9 cellular contexts compared by ENCODE assay signal in the genomic region with DNA sequence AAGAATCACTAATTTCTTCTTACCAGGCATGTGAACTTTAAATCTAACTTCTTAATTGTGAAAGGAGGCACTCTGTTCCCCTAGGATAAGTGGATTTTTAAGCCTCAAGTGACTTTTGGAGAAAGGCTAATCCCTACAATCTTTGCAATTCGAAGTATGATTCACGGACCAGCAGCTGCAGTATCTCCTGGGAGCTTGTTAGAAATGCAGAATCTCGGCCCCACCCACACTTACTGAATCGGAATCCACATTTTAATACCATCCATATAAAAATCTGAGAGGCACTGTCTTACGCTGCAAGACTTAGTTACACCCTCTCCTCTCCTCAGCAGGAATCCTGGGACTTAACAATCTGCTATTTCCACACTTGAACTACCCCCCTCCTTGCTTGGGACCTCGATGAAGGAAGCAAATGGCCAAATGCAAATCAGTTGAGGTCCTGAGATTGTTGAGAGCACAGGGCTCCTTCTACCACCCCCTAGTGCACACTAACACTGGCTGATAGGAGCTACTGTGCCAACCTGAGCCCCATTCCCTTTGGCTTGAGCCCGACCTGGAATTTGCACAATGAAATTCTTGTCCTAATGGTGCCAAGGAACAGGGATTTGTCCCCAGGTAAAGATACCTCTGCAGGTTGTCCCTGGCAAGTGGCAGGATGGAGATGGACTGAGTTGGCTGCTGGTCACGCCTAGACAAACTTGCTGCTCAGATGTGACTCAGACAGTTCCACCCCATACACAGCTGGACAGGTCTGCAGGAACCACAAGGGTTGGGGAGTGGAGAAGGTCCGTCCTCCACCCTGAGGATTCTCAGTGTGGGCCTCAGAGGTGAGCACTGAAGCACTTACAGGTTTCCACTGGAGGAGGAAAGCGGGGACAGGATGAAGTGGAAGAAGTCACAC. TPM values are rescaled to one million over a fixed set of nuclear protein-coding genes. Genes with fewer than 3 reads are reported as not detected.
DNase-seq lines count a peak whose midpoint lies in the region; ATAC-seq and TF ChIP-seq lines count a peak whose summit lies in the region.
"Had no signal": no experiment of that assay in that cellular context is flagged by ENCODE, and none has a peak within 500 bp of the region (broad histone marks: within the 10 kb centered on the region; RNA-seq: fewer than 3 reads in every experiment).

No MANE protein-coding gene starts in this region.

- TF ChIP-seq RAD21 in IMR-90 (IDR thresholded peaks at IDR 0.05; ENCODE audit: low read length): no peak

- H3K4ac ChIP-seq in IMR-90 (ENCODE audit: low read depth, low read length) (peak overlapping the region; percentile 62), trophoblast cell (ENCODE audit: low read depth, low read length) (no peak overlapping the region)

- peak overlapping the region; percentile 5 for H2AK9ac ChIP-seq in IMR-90 (replicated peaks; ENCODE audit: low read depth, low read length, poor library complexity)

- peak overlapping the region; percentile 27; the same call in 1 of the 2 replicates for H2BK20ac ChIP-seq in IMR-90 (ENCODE audit: low read depth, low read length)

- H3K9ac ChIP-seq in IMR-90 (ENCODE audit: low read depth, low read length): no peak overlapping the region
- no peak overlapping the region for H3K9ac ChIP-seq in trophoblast cell (ENCODE audit: low read length)

- 50% methylated on average over 4 of the region's 10 CpGs; no CpG with 5 or more reads in 1 of the 2 experiments for WGBS in IMR-90 (ENCODE audit: extremely low coverage in 2 of 2, insufficient read length in 1 of 2), 2 experiments
- WGBS in esophagus squamous epithelium, 2 donors: 40% methylated on average over 7 to 9 of the region's 10 CpGs
- WGBS in trophoblast cell (ENCODE audit: extremely low coverage, insufficient coverage, insufficient read length): no CpG with 5 or more reads among the region's 10 CpGs

- H3K18ac ChIP-seq in IMR-90 (ENCODE audit: low read depth, low read length) (peak overlapping the region; percentile 43), trophoblast cell (ENCODE audit: low read length) (no peak overlapping the region)

- H3K4me2 ChIP-seq in IMR-90 (ENCODE audit: low read depth, low read length) (peak overlapping the region; percentile 69), trophoblast cell (ENCODE audit: low read length) (no peak overlapping the region)

- H2AFZ ChIP-seq in IMR-90 (replicated peaks; ENCODE audit: low read length, poor library complexity) (peak overlapping the region; percentile 45), trophoblast cell (ENCODE audit: insufficient read depth, low read length, poor library complexity) (no peak overlapping the region)

- H4K12ac ChIP-seq in trophoblast cell (ENCODE audit: low read depth, low read length): no peak overlapping the region

- H3K9me3 ChIP-seq in IMR-90 (ENCODE audit: control insufficient read depth, insufficient read depth, low read length) (no peaks in the 10 kb centered on the region), esophagus squamous epithelium (no peaks in the 10 kb centered on the region), trophoblast cell (ENCODE audit: insufficient read depth, low read depth, low read length) (peaks cover 3% of the 10 kb centered on the region)
- H3K9me3 ChIP-seq: Peyer's patch had no signal

- H2BK15ac ChIP-seq in IMR-90 (ENCODE audit: low read depth, low read length): no peak overlapping the region

- dilution Hi-C loops in IMR-90 (cut with HindIII; ENCODE audit: low sequenced_read_pairs, unreplicated experiment): no loop called here

- H3K79me2 ChIP-seq in trophoblast cell (ENCODE audit: control insufficient read depth, insufficient read depth, low read length, poor library complexity): peaks cover 3% of the 10 kb centered on the region

- no peak overlapping the region for H4K5ac ChIP-seq in IMR-90 (ENCODE audit: low read depth, low read length)

- H4K20me1 ChIP-seq in IMR-90 (ENCODE audit: insufficient read depth, low read length): peaks cover 96% of the 10 kb centered on the region

- H3K27ac ChIP-seq in IMR-90 (ENCODE audit: insufficient read depth, low read length) (peak overlapping the region; percentile 44; the same call in 1 of the 2 replicates), esophagus squamous epithelium (peak overlapping the region; percentile 91 to 99 (median 96)), trophoblast cell (ENCODE audit: low read depth, low read length) (no peak overlapping the region)

- peak overlapping the region; percentile 61; the same call in 1 of the 2 replicates for H3K14ac ChIP-seq in IMR-90 (replicated peaks; ENCODE audit: low read depth, low read length)
- H3K14ac ChIP-seq in trophoblast cell (ENCODE audit: low read length): no peak overlapping the region

- H2AK5ac ChIP-seq in IMR-90 (ENCODE audit: low read depth, low read length): peak overlapping the region; percentile 56
- H2AK5ac ChIP-seq in trophoblast cell (ENCODE audit: low read length): no peak overlapping the region

- BruUV-seq in IMR-90 (replicated peaks; lab: Mats Ljungman, UMichigan): no TSS peak

- peak; percentile 57 for ATAC-seq in IMR-90 (ENCODE audit: low read depth)
- ATAC-seq in GM21825 (IDR thresholded peaks at IDR 0.05; ENCODE audit: unreplicated experiment): no peak
- no peak for ATAC-seq in GM19455 (IDR thresholded peaks at IDR 0.05; ENCODE audit: unreplicated experiment)

- H4K8ac ChIP-seq in IMR-90 (ENCODE audit: low read depth in 2 of 2, low read length in 2 of 2): peak overlapping the region; percentile 5 to 20; a peak in 2 of 4 replicates
- no peak overlapping the region for H4K8ac ChIP-seq in trophoblast cell (ENCODE audit: low read depth, low read length)

- H2BK5ac ChIP-seq in IMR-90 (ENCODE audit: low read depth, low read length, poor library complexity, severe bottlenecking): peak overlapping the region; percentile 51
- no peak overlapping the region for H2BK5ac ChIP-seq in trophoblast cell (ENCODE audit: low read depth, low read length, poor library complexity)

- in situ Hi-C loops in IMR-90 (cut with MboI; ENCODE audit: low sequenced_read_pairs): no loop called here

- 0 out of 2 replicates have a peak, but pooled peaks have one; percentile 1 for TF ChIP-seq CTCF in IMR-90 (conservative IDR thresholded peaks at IDR 0.05; ENCODE audit: low read depth, low read length)
- no peak for TF ChIP-seq CTCF in esophagus squamous epithelium (IDR thresholded peaks at IDR 0.05)

- H2BK12ac ChIP-seq in trophoblast cell (ENCODE audit: low read length): no peak overlapping the region

- H3K36me3 ChIP-seq in IMR-90 (ENCODE audit: control insufficient read depth, insufficient read depth, low read length): peaks cover 34% of the 10 kb centered on the region
- peaks cover 28 to 43% (median 37%) of the 10 kb centered on the region in 3 donors for H3K36me3 ChIP-seq in esophagus squamous epithelium
- peaks cover 40 to 44% of the 10 kb centered on the region in 2 experiments for H3K36me3 ChIP-seq in trophoblast cell (ENCODE audit: control insufficient read depth in 1 of 2, insufficient read depth in 2 of 2, low read length in 2 of 2)

- H2BK120ac ChIP-seq in IMR-90 (ENCODE audit: low read depth, low read length) (peak overlapping the region; percentile 20), trophoblast cell (ENCODE audit: insufficient read depth, low read length, poor library complexity) (no peak overlapping the region)

- no peaks in the 10 kb centered on the region for H3K27me3 ChIP-seq in IMR-90 (ENCODE audit: control insufficient read depth, insufficient read depth, low read length)
- H3K27me3 ChIP-seq in esophagus squamous epithelium: no peaks in the 10 kb centered on the region
- no peaks in the 10 kb centered on the region for H3K27me3 ChIP-seq in trophoblast cell (ENCODE audit: insufficient read depth, low read length)
- H3K27me3 ChIP-seq: Peyer's patch had no signal

- intact Hi-C loops in IMR-90 (cut with micrococcal nuclease) (loop anchor here (2.0 kb wide), 1 partner anchor 13 kb away; no protein-coding TSS in a partner anchor), esophagus squamous epithelium (cut with DNase I) (no loop called here)

- POLR2A ChIA-PET in IMR-90 (lab: Charles Lee; ENCODE audit: unreplicated experiment): no interaction called here

- H3K4me1 ChIP-seq in IMR-90 (ENCODE audit: control insufficient read depth, insufficient read depth, low read length) (peaks cover 42% of the 10 kb centered on the region), esophagus squamous epithelium (peaks cover 65 to 79% (median 66%) of the 10 kb centered on the region in 3 donors), trophoblast cell (ENCODE audit: control insufficient read depth in 1 of 2, insufficient read depth in 2 of 2, low read length in 2 of 2) (peaks cover 5 to 17% of the 10 kb centered on the region in 2 experiments)

- TF ChIP-seq POLR2A in IMR-90 (IDR thresholded peaks at IDR 0.05; ENCODE audit: low read depth, low read length) (peak; percentile 18), esophagus squamous epithelium (IDR thresholded peaks at IDR 0.05) (no peak)

- H3K23ac ChIP-seq in IMR-90 (ENCODE audit: low read depth, low read length) (peak overlapping the region; percentile 85), trophoblast cell (ENCODE audit: low read length) (no peak overlapping the region)

- H3K56ac ChIP-seq in IMR-90 (ENCODE audit: extremely low read depth, insufficient read depth, low read length): no peak overlapping the region

- peaks cover 56% of the 10 kb centered on the region for H3K9me1 ChIP-seq in IMR-90 (ENCODE audit: insufficient read depth, low read length)

- H3K4me3 ChIP-seq in IMR-90 (ENCODE audit: insufficient read depth, low read depth, low read length) (no peak overlapping the region), esophagus squamous epithelium (peak overlapping the region in 1 of 4 donors; percentile 21), trophoblast cell (ENCODE audit: low read depth, low read length) (no peak overlapping the region)
- H3K4me3 ChIP-seq: Peyer's patch had no signal

- DNase-seq in GM03348 (ENCODE audit: low spot score) (peak; percentile 76), IMR-90 (peak; percentile 81), esophagus squamous epithelium (lab: John Stamatoyannopoulos, UW) (no peak), trophoblast cell (peak; percentile 70 to 81), occipital lobe (lab: John Stamatoyannopoulos, UW) (no peak)
- no peak for DNase-seq in activated CD4-positive, CD25-positive, alpha-beta regulatory T cell (lab: John Stamatoyannopoulos, UW)

- CTCF ChIA-PET in IMR-90 (lab: Yijun Ruan, JAX): interaction anchor here (1.3 to 1.5 kb wide), 3 partner anchors 12 to 26 kb away, joined by 5 to 9 read pairs (median 5); no protein-coding TSS in a partner anchor

- H3K79me1 ChIP-seq in IMR-90 (ENCODE audit: low read depth in 1 of 2, low read length in 2 of 2): peaks cover 19 to 97% of the 10 kb centered on the region in 2 experiments
- no peaks in the 10 kb centered on the region for H3K79me1 ChIP-seq in trophoblast cell (ENCODE audit: low read length)

- H4K91ac ChIP-seq in IMR-90 (ENCODE audit: insufficient read depth, low read depth, low read length) (0 out of 2 replicates have a peak overlapping the region, but pooled peaks have one; percentile 11), trophoblast cell (ENCODE audit: low read depth, low read length) (no peak overlapping the region)

RNA-seq across cellular contexts. Expression of a gene that starts 20.8 kb away (rescaled TPM):
- total RNA-seq in IMR-90 (2012; rRNA removed): 7.2 and 7.5 TPM in 2 replicates
- polyA plus RNA-seq in IMR-90 (2012; rRNA removed): 31.9 and 38.1 TPM in 2 replicates
- 24.7 and 46.9 TPM in 2 replicates for polyA plus RNA-seq in IMR-90 (2012; cell fraction: cytosol; rRNA removed)
- polyA plus RNA-seq in IMR-90 (2012; cell fraction: nucleus; rRNA removed; ENCODE audit: low replicate concordance): 64.8 and 65.2 TPM in 2 replicates
- total RNA-seq in esophagus squamous epithelium: 10 to 100 TPM; 37.6 to 61.6 (median 38.4) TPM
- polyA plus RNA-seq in trophoblast cell (2013): 15.6 and 16.0 TPM in 2 replicates
- total RNA-seq in occipital lobe: 1.6 TPM

RNA-seq across cellular contexts. Expression of a gene that starts 36.2 kb away (rescaled TPM):
- total RNA-seq in IMR-90 (2012; rRNA removed): 0.36 and 0.83 TPM in 2 replicates
- polyA plus RNA-seq in IMR-90 (2012; rRNA removed): 0.57 and 0.72 TPM in 2 replicates
- 0.03 and 0.09 TPM in 2 replicates for polyA plus RNA-seq in IMR-90 (2012; cell fraction: cytosol; rRNA removed)
- 0.14 and 1.3 TPM in 2 replicates for polyA plus RNA-seq in IMR-90 (2012; cell fraction: nucleus; rRNA removed; ENCODE audit: low replicate concordance)
- under 1 TPM in 3 of 4 donors, not detected in 1; 0.13 to 0.41 (median 0.19) TPM for total RNA-seq in esophagus squamous epithelium
- polyA plus RNA-seq in trophoblast cell (2013): 0.68 and 0.77 TPM in 2 replicates
- total RNA-seq in occipital lobe: 0.62 TPM

RNA-seq across cellular contexts. Expression of a gene that starts 48.5 kb away (rescaled TPM):
- total RNA-seq in IMR-90 (2012; rRNA removed): 1.9 and 2.3 TPM in 2 replicates
- polyA plus RNA-seq in IMR-90 (2012; rRNA removed): 1.1 and 1.4 TPM in 2 replicates
- 1.0 and 3.0 TPM in 2 replicates for polyA plus RNA-seq in IMR-90 (2012; cell fraction: cytosol; rRNA removed)
- polyA plus RNA-seq in IMR-90 (2012; cell fraction: nucleus; rRNA removed; ENCODE audit: low replicate concordance): 1.2 and 2.8 TPM in 2 replicates
- total RNA-seq in esophagus squamous epithelium: 10 to 100 TPM in 2 of 4 donors, 1 to 10 TPM in 2; 6.1 to 20.6 (median 13.8) TPM
- 1.3 TPM in 2 replicates for polyA plus RNA-seq in trophoblast cell (2013)
- total RNA-seq in occipital lobe: 0.62 TPM

Comparison
In these comparisons a context has a peak if more than half of its experiments do, and no peak if none do; other contexts are left out.
1. DNase-seq: peak in GM03348 (single experiment), IMR-90 (single experiment) and trophoblast cell (2 of 2); none in esophagus squamous epithelium (single experiment), activated CD4-positive, CD25-positive, alpha-beta regulatory T cell (0 of 4) and occipital lobe (single experiment).